In the genomic region with DNA sequence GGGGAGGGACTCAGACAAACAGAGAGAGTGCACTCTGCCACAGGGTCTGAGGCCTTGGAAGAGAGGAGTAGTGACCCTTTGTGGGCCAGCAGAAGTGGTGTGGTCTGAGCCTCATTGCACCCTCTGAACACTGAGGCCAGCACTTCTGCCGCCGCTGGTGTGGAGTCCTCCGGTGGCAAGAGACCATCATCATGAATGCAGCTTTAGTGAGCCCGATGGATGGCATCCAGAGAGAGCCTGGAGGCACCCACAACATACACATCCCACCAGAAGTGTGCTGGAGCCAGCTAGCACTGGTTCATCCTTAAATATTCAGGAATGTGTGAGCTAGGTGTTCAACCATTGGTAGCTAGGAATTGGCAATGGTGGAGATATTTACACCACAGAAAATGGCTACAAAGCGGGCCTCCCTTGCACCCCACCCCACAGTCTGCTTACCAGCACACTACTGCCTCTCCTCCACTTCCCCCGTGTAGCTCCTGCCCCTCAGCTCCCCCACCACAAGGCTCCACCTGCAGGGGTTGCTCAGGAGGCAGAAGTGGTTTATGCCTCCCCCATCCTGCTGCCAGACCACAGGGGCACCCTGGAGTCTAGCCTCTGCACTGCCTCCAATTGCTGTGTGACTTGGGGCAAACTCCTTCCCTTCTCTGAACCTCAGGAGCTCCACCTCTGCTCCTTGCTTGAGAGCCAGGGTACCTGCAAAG, we compare ENCODE assay signal across 20 cellular contexts. TPM values are rescaled to one million over a fixed set of nuclear protein-coding genes. Genes with fewer than 3 reads are reported as not detected.
DNase-seq lines count a peak whose midpoint lies in the region; ATAC-seq, FAIRE-seq and TF ChIP-seq lines count a peak whose summit lies in the region.
"Had no signal": no experiment of that assay in that cellular context is flagged by ENCODE, and none has a peak within 500 bp of the region (broad histone marks: within the 10 kb centered on the region; RNA-seq: fewer than 3 reads in every experiment).

No MANE protein-coding gene starts in this region.

- DNase-seq in HepG2 (ENCODE audit: low spot score) (no peak), right lobe of liver (no peak), M059J (ENCODE audit: low read depth) (peak; percentile 25), heart right ventricle (no peak), psoas muscle (no peak)
- peak; percentile 13 for DNase-seq in activated CD8-positive, alpha-beta T cell treated with anti-CD3 and anti-CD28 coated beads for 36 hours
- DNase-seq in activated naive CD4-positive, alpha-beta T cell treated with Interleukin-2 at 50 U/mL for 16 hours: no peak
- DNase-seq: AML-193; CD4-positive, alpha-beta memory T cell; DMS79 treated with DMSO at 0.1 percent for 48 hours; H7; NCI-H1417; NCI-H2029; NCI-H526; NK-92 treated with Interleukin-12 subunit alpha and Interleukin-12 subunit beta, amount 100 ng/mL, for 24 hours; OCI-M1; RPMI8226 had no signal

- WGBS in HepG2 (ENCODE audit: low lambda C conversion rate): 43% methylated on average over 6 of the region's 6 CpGs
- WGBS in right lobe of liver (ENCODE audit: insufficient coverage, low coverage, low lambda C conversion rate, missing lambda C conversion rate): 86% methylated on average over 5 of the region's 6 CpGs
- 86 to 87% methylated on average over 6 of the region's 6 CpGs for WGBS in heart right ventricle, 2 donors
- 80 to 83% (median 80%) methylated on average over 6 of the region's 6 CpGs for WGBS in psoas muscle, 3 donors

- intact Hi-C loops in HepG2 (cut with micrococcal nuclease; ENCODE audit: unreplicated experiment): no loop called here
- intact Hi-C loops in right lobe of liver (cut with DNase I): no loop called here
- intact Hi-C loops in activated CD8-positive, alpha-beta T cell treated with anti-CD3 and anti-CD28 coated beads for 36 hours (cut with micrococcal nuclease): no loop called here
- intact Hi-C loops in heart right ventricle (cut with DNase I): no loop called here
- intact Hi-C loops in psoas muscle (cut with DNase I): no loop called here

- peaks cover 3% of the 10 kb centered on the region for H3K27me3 Mint-ChIP-seq in activated CD8-positive, alpha-beta T cell treated with anti-CD3 and anti-CD28 coated beads for 36 hours

- ATAC-seq in HepG2 (no peak), right lobe of liver (no peak), heart right ventricle (no peak), psoas muscle (no peak)
- peak; percentile 38 for ATAC-seq in activated CD8-positive, alpha-beta T cell treated with anti-CD3 and anti-CD28 coated beads for 36 hours
- ATAC-seq: A549 had no signal

- H3K4me3 ChIP-seq in HepG2 (replicated peaks in 1 of 3; ENCODE audit: insufficient read depth in 1 of 3, low read depth in 2 of 3, low read length in 3 of 3): no peak overlapping the region
- H3K4me3 ChIP-seq in right lobe of liver: no peak overlapping the region
- no peak overlapping the region for H3K4me3 ChIP-seq in heart right ventricle
- no peak overlapping the region for H3K4me3 ChIP-seq in psoas muscle
- H3K4me3 ChIP-seq: A549, SJSA1 had no signal

- H3K9me3 ChIP-seq in HepG2 (ENCODE audit: low read length) (no peaks in the 10 kb centered on the region), right lobe of liver (no peaks in the 10 kb centered on the region), heart right ventricle (no peaks in the 10 kb centered on the region), psoas muscle (no peaks in the 10 kb centered on the region)
- H3K9me3 ChIP-seq: A549, SJSA1 had no signal

- no peak for TF ChIP-seq RAD21 in HepG2 (CRISPR knock-in tag; IDR thresholded peaks at IDR 0.05)

- no peak for TF ChIP-seq POLR2A in HepG2 (IDR thresholded peaks at IDR 0.05; ENCODE audit: insufficient read depth in 1 of 2, low read depth in 2 of 2, low read length in 2 of 2)
- no peak for TF ChIP-seq POLR2A in right lobe of liver (IDR thresholded peaks at IDR 0.05)

- no peak overlapping the region for H3K9ac ChIP-seq in HepG2 (ENCODE audit: insufficient read depth, low read depth, low read length)

- no peak overlapping the region for H3K4me3 Mint-ChIP-seq in activated CD8-positive, alpha-beta T cell treated with anti-CD3 and anti-CD28 coated beads for 36 hours
- H3K4me3 Mint-ChIP-seq: CD4-positive, alpha-beta memory T cell had no signal

- H3K27ac Mint-ChIP-seq in activated CD8-positive, alpha-beta T cell treated with anti-CD3 and anti-CD28 coated beads for 36 hours: no peak overlapping the region
- H3K27ac Mint-ChIP-seq: CD4-positive, alpha-beta memory T cell had no signal

- H3K36me3 ChIP-seq in HepG2 (replicated peaks in 1 of 2; ENCODE audit: control insufficient read depth in 1 of 2, insufficient read depth in 2 of 2, low read length in 2 of 2): no peaks in the 10 kb centered on the region
- no peaks in the 10 kb centered on the region for H3K36me3 ChIP-seq in right lobe of liver
- H3K36me3 ChIP-seq in heart right ventricle: no peaks in the 10 kb centered on the region
- no peaks in the 10 kb centered on the region for H3K36me3 ChIP-seq in psoas muscle (ENCODE audit: insufficient read depth in 1 of 2, low read depth in 1 of 2)

- H3K4me2 ChIP-seq in HepG2 (ENCODE audit: low read depth, low read length): no peak overlapping the region
- H3K4me2 ChIP-seq: A549 had no signal

- H3K9me3 Mint-ChIP-seq in activated CD8-positive, alpha-beta T cell treated with anti-CD3 and anti-CD28 coated beads for 36 hours: no peaks in the 10 kb centered on the region
- H3K9me3 Mint-ChIP-seq: CD4-positive, alpha-beta memory T cell had no signal

- H3K36me3 Mint-ChIP-seq in activated CD8-positive, alpha-beta T cell treated with anti-CD3 and anti-CD28 coated beads for 36 hours (ENCODE audit: low read depth): no peaks in the 10 kb centered on the region
- H3K36me3 Mint-ChIP-seq: CD4-positive, alpha-beta memory T cell had no signal

- H3K4me1 Mint-ChIP-seq in activated CD8-positive, alpha-beta T cell treated with anti-CD3 and anti-CD28 coated beads for 36 hours (ENCODE audit: low read depth): peaks cover 20% of the 10 kb centered on the region

- in situ Hi-C loops in HepG2 (cut with HindIII; ENCODE audit: extremely low pct_ligation_motif_present, low pct_unique_long_range_greater_than_20kb): no loop called here

- BruUV-seq in HepG2 (replicated peaks; lab: Mats Ljungman, UMichigan): no TSS peak

- FAIRE-seq in HepG2 (lab: Jason Lieb, UNC): no peak
- FAIRE-seq: A549, D721Med had no signal

- TF ChIP-seq CTCF in HepG2 (CRISPR knock-in tag; IDR thresholded peaks at IDR 0.05): no peak
- no peak for TF ChIP-seq CTCF in right lobe of liver (IDR thresholded peaks at IDR 0.05)
- no peak for TF ChIP-seq CTCF in activated CD8-positive, alpha-beta T cell treated with anti-CD3 and anti-CD28 coated beads for 36 hours (IDR thresholded peaks at IDR 0.05)
- no peak for TF ChIP-seq CTCF in heart right ventricle (IDR thresholded peaks at IDR 0.05)
- TF ChIP-seq CTCF in psoas muscle (IDR thresholded peaks at IDR 0.05): no peak

- H4K20me1 ChIP-seq in HepG2 (ENCODE audit: insufficient read depth, low read length): no peaks in the 10 kb centered on the region

- POLR2A ChIA-PET in HepG2 (lab: Yijun Ruan, JAX): no interaction called here
- POLR2A ChIA-PET in activated CD8-positive, alpha-beta T cell treated with anti-CD3 and anti-CD28 coated beads for 36 hours (lab: Charles Lee): interaction anchor here (0.7 kb wide), 1 partner anchor 183 kb away, joined by 3 read pairs; no protein-coding TSS in a partner anchor

- H2AFZ ChIP-seq in HepG2 (ENCODE audit: low read length): no peak overlapping the region

- no peaks in the 10 kb centered on the region for H3K79me2 ChIP-seq in HepG2 (ENCODE audit: insufficient read depth, low read length)

- TF ChIP-seq EP300 in HepG2 (IDR thresholded peaks at IDR 0.05; ENCODE audit: low read depth in 2 of 2, low read length in 2 of 2) (no peak), HepG2 (CRISPR knock-in tag; IDR thresholded peaks at IDR 0.05; ENCODE audit: borderline replicate concordance) (no peak)

- no peaks in the 10 kb centered on the region for H3K4me1 ChIP-seq in HepG2 (ENCODE audit: insufficient read depth, low read length)
- H3K4me1 ChIP-seq in right lobe of liver: no peaks in the 10 kb centered on the region
- H3K4me1 ChIP-seq in heart right ventricle: peaks cover 0 to 14% (median 3%) of the 10 kb centered on the region in 9 donors
- no peaks in the 10 kb centered on the region for H3K4me1 ChIP-seq in psoas muscle

- H3K27me3 ChIP-seq in HepG2 (ENCODE audit: control insufficient read depth in 1 of 2, insufficient read depth in 2 of 2, low read length in 2 of 2) (peaks cover 7 to 74% of the 10 kb centered on the region in 2 experiments; a peak in 3 of 5 replicates), right lobe of liver (no peaks in the 10 kb centered on the region), heart right ventricle (peaks cover 0 to 7% (median 0%) of the 10 kb centered on the region in 7 donors), psoas muscle (ENCODE audit: insufficient read depth in 3 of 3, low read length in 2 of 3) (no peaks in the 10 kb centered on the region)
- H3K27me3 ChIP-seq: SJSA1 had no signal

- CTCF ChIA-PET in HepG2 (lab: Yijun Ruan, JAX; ENCODE audit: low intra/inter-chr PET ratio, low total read pairs): no interaction called here
- CTCF ChIA-PET in activated CD8-positive, alpha-beta T cell treated with anti-CD3 and anti-CD28 coated beads for 36 hours (lab: Charles Lee): interaction anchor here (0.6 to 1.2 kb wide), 3 partner anchors 9 to 78 kb away, joined by 3 to 4 read pairs (median 4); no protein-coding TSS in a partner anchor

- no peak overlapping the region for H3K27ac ChIP-seq in HepG2 (ENCODE audit: extremely low read length, insufficient read depth, low read length)
- no peak overlapping the region for H3K27ac ChIP-seq in right lobe of liver
- H3K27ac ChIP-seq in heart right ventricle: no peak overlapping the region
- no peak overlapping the region for H3K27ac ChIP-seq in psoas muscle
- H3K27ac ChIP-seq: A549, SJSA1 had no signal

RNA-seq across cellular contexts. Expression of gene SLC6A7, which starts 16.4 kb away (rescaled TPM):
- not detected in 2 replicates for total RNA-seq in HepG2 (2016; rRNA removed; fragmentation: Illumina TruSeq; extraction: Trizol)
- total RNA-seq in HepG2 (2016; cell fraction: cytosol; rRNA removed; fragmentation: Illumina TruSeq; extraction: Trizol; ENCODE audit: low read depth): not detected in 2 replicates
- total RNA-seq in HepG2 (2016; cell fraction: insoluble cytoplasmic fraction; rRNA removed; fragmentation: Illumina TruSeq; extraction: Trizol): not detected in 2 replicates
- not detected in 2 replicates for total RNA-seq in HepG2 (2016; cell fraction: membrane; rRNA removed; fragmentation: Illumina TruSeq; extraction: Trizol)
- total RNA-seq in HepG2 (2016; cell fraction: nucleus; rRNA removed; fragmentation: Illumina TruSeq; extraction: Trizol): not detected in 2 replicates
- not detected in 2 replicates for polyA plus RNA-seq in HepG2 (2011; rRNA removed)
- not detected in 2 replicates for polyA plus RNA-seq in HepG2 (2011; cell fraction: cytosol; rRNA removed)
- polyA plus RNA-seq in HepG2 (2011; cell fraction: nucleus; rRNA removed): not detected in 2 replicates
- polyA plus RNA-seq in HepG2 (2012): not detected in 2 replicates
- not detected in 2 replicates for polyA plus RNA-seq in HepG2 (2016; cell fraction: cytosol; fragmentation: Illumina TruSeq; extraction: Trizol; ENCODE audit: low read depth)
- polyA plus RNA-seq in HepG2 (2016; cell fraction: insoluble cytoplasmic fraction; fragmentation: Illumina TruSeq; extraction: Trizol; ENCODE audit: low read depth): not detected in 2 replicates
- polyA plus RNA-seq in HepG2 (2016; cell fraction: membrane; fragmentation: Illumina TruSeq; extraction: Trizol; ENCODE audit: low read depth): not detected in 2 replicates
- polyA plus RNA-seq in HepG2 (2016; cell fraction: nucleus; fragmentation: Illumina TruSeq; extraction: Trizol; ENCODE audit: insufficient read depth, low read depth): not detected in 2 replicates
- 0.72 TPM in 1 of 2 replicates, not detected in the other for polyA minus RNA-seq in HepG2 (2011; rRNA and poly(A)+ RNA removed; ENCODE audit: low replicate concordance)
- polyA minus RNA-seq in HepG2 (2011; cell fraction: cytosol; rRNA and poly(A)+ RNA removed): not detected in 2 replicates
- polyA minus RNA-seq in HepG2 (2011; cell fraction: nucleus; rRNA and poly(A)+ RNA removed): not detected in 2 replicates
- not detected for total RNA-seq in right lobe of liver
- not detected in 2 replicates for total RNA-seq in M059J (2014; rRNA removed; shearing (Covaris generic))
- total RNA-seq in activated CD8-positive, alpha-beta T cell treated with anti-CD3 and anti-CD28 coated beads for 36 hours: not detected
- total RNA-seq in heart right ventricle: not detected
- polyA plus RNA-seq in heart right ventricle: not detected
- not detected for total RNA-seq in psoas muscle
- not detected for polyA plus RNA-seq in psoas muscle
- total RNA-seq: CD4-positive, alpha-beta memory T cell; H7; SJSA1 had no signal
- polyA plus RNA-seq: A549; CD4-positive, alpha-beta memory T cell had no signal

RNA-seq across cellular contexts. Expression of gene CDX1, which starts 39.6 kb away (rescaled TPM):
- not detected in 2 replicates for total RNA-seq in HepG2 (2016; rRNA removed; fragmentation: Illumina TruSeq; extraction: Trizol)
- not detected in 2 replicates for total RNA-seq in HepG2 (2016; cell fraction: cytosol; rRNA removed; fragmentation: Illumina TruSeq; extraction: Trizol; ENCODE audit: low read depth)
- not detected in 2 replicates for total RNA-seq in HepG2 (2016; cell fraction: insoluble cytoplasmic fraction; rRNA removed; fragmentation: Illumina TruSeq; extraction: Trizol)
- total RNA-seq in HepG2 (2016; cell fraction: membrane; rRNA removed; fragmentation: Illumina TruSeq; extraction: Trizol): not detected in 2 replicates
- total RNA-seq in HepG2 (2016; cell fraction: nucleus; rRNA removed; fragmentation: Illumina TruSeq; extraction: Trizol): not detected in 2 replicates
- polyA plus RNA-seq in HepG2 (2011; rRNA removed): 0.05 TPM in 1 of 2 replicates, not detected in the other
- not detected in 2 replicates for polyA plus RNA-seq in HepG2 (2011; cell fraction: cytosol; rRNA removed)
- polyA plus RNA-seq in HepG2 (2011; cell fraction: nucleus; rRNA removed): not detected in 2 replicates
- not detected in 2 replicates for polyA plus RNA-seq in HepG2 (2012)
- polyA plus RNA-seq in HepG2 (2016; cell fraction: cytosol; fragmentation: Illumina TruSeq; extraction: Trizol; ENCODE audit: low read depth): not detected in 2 replicates
- polyA plus RNA-seq in HepG2 (2016; cell fraction: insoluble cytoplasmic fraction; fragmentation: Illumina TruSeq; extraction: Trizol; ENCODE audit: low read depth): not detected in 2 replicates
- not detected in 2 replicates for polyA plus RNA-seq in HepG2 (2016; cell fraction: membrane; fragmentation: Illumina TruSeq; extraction: Trizol; ENCODE audit: low read depth)
- polyA plus RNA-seq in HepG2 (2016; cell fraction: nucleus; fragmentation: Illumina TruSeq; extraction: Trizol; ENCODE audit: insufficient read depth, low read depth): not detected in 2 replicates
- polyA minus RNA-seq in HepG2 (2011; rRNA and poly(A)+ RNA removed; ENCODE audit: low replicate concordance): not detected in 2 replicates
- polyA minus RNA-seq in HepG2 (2011; cell fraction: cytosol; rRNA and poly(A)+ RNA removed): not detected in 2 replicates
- not detected in 2 replicates for polyA minus RNA-seq in HepG2 (2011; cell fraction: nucleus; rRNA and poly(A)+ RNA removed)
- total RNA-seq in right lobe of liver: not detected
- total RNA-seq in M059J (2014; rRNA removed; shearing (Covaris generic)): not detected in 2 replicates
- total RNA-seq in activated CD8-positive, alpha-beta T cell treated with anti-CD3 and anti-CD28 coated beads for 36 hours: not detected
- total RNA-seq in heart right ventricle: under 1 TPM in 1 of 10 donors, not detected in 9; 0.32 TPM
- under 1 TPM in 1 of 2 donors, not detected in 1; 0.13 TPM for polyA plus RNA-seq in heart right ventricle
- not detected for total RNA-seq in psoas muscle
- under 1 TPM in 2 of 3 donors, not detected in 1; 0.06 to 0.08 TPM for polyA plus RNA-seq in psoas muscle
- total RNA-seq: CD4-positive, alpha-beta memory T cell had no signal
- polyA plus RNA-seq: A549; CD4-positive, alpha-beta memory T cell had no signal

RNA-seq across cellular contexts. Expression of gene PDGFRB, which starts 50.6 kb away (rescaled TPM):
- total RNA-seq in HepG2 (2016; rRNA removed; fragmentation: Illumina TruSeq; extraction: Trizol) (1.5 and 4.0 TPM in 2 replicates), right lobe of liver (10 to 100 TPM in 2 of 6 experiments, 1 to 10 TPM in 4; 6.8 to 19.5 (median 9.4) TPM), heart right ventricle (100 to 1,000 TPM in 1 of 10 donors, 10 to 100 TPM in 9; 15.5 to 101 (median 35.9) TPM), psoas muscle (10 to 100 TPM; 34.0 to 56.0 (median 39.1) TPM)
- total RNA-seq in HepG2 (2016; cell fraction: cytosol; rRNA removed; fragmentation: Illumina TruSeq; extraction: Trizol; ENCODE audit: low read depth): 1.3 and 1.5 TPM in 2 replicates
- total RNA-seq in HepG2 (2016; cell fraction: insoluble cytoplasmic fraction; rRNA removed; fragmentation: Illumina TruSeq; extraction: Trizol): 2.3 and 5.0 TPM in 2 replicates
- total RNA-seq in HepG2 (2016; cell fraction: membrane; rRNA removed; fragmentation: Illumina TruSeq; extraction: Trizol): 2.2 and 3.9 TPM in 2 replicates
- 3.0 and 4.6 TPM in 2 replicates for total RNA-seq in HepG2 (2016; cell fraction: nucleus; rRNA removed; fragmentation: Illumina TruSeq; extraction: Trizol)
- polyA plus RNA-seq in HepG2 (2011; rRNA removed) (15.3 and 21.0 TPM in 2 replicates), heart right ventricle (10 to 100 TPM; 49.1 to 54.3 TPM), psoas muscle (10 to 100 TPM; 14.6 to 19.9 (median 19.2) TPM)
- 8.7 and 14.4 TPM in 2 replicates for polyA plus RNA-seq in HepG2 (2011; cell fraction: cytosol; rRNA removed)
- 26.2 and 40.5 TPM in 2 replicates for polyA plus RNA-seq in HepG2 (2011; cell fraction: nucleus; rRNA removed)
- polyA plus RNA-seq in HepG2 (2012): 6.3 and 14.3 TPM in 2 replicates
- 0.71 and 1.4 TPM in 2 replicates for polyA plus RNA-seq in HepG2 (2016; cell fraction: cytosol; fragmentation: Illumina TruSeq; extraction: Trizol; ENCODE audit: low read depth)
- 1.6 TPM in 2 replicates for polyA plus RNA-seq in HepG2 (2016; cell fraction: insoluble cytoplasmic fraction; fragmentation: Illumina TruSeq; extraction: Trizol; ENCODE audit: low read depth)
- polyA plus RNA-seq in HepG2 (2016; cell fraction: membrane; fragmentation: Illumina TruSeq; extraction: Trizol; ENCODE audit: low read depth): 1.5 and 1.7 TPM in 2 replicates
- polyA plus RNA-seq in HepG2 (2016; cell fraction: nucleus; fragmentation: Illumina TruSeq; extraction: Trizol; ENCODE audit: insufficient read depth, low read depth): 3.9 TPM in 2 replicates
- 9.0 and 60.1 TPM in 2 replicates for polyA minus RNA-seq in HepG2 (2011; rRNA and poly(A)+ RNA removed; ENCODE audit: low replicate concordance)
- 6.6 and 10.6 TPM in 2 replicates for polyA minus RNA-seq in HepG2 (2011; cell fraction: cytosol; rRNA and poly(A)+ RNA removed)
- polyA minus RNA-seq in HepG2 (2011; cell fraction: nucleus; rRNA and poly(A)+ RNA removed): 24.5 and 47.1 TPM in 2 replicates
- 23.5 and 44.4 TPM in 2 replicates for total RNA-seq in M059J (2014; rRNA removed; shearing (Covaris generic))
- total RNA-seq in activated CD8-positive, alpha-beta T cell treated with anti-CD3 and anti-CD28 coated beads for 36 hours: under 1 TPM; 0.58 to 0.74 TPM
- total RNA-seq: CD4-positive, alpha-beta memory T cell had no signal
- polyA plus RNA-seq: CD4-positive, alpha-beta memory T cell had no signal

Comparison
In these comparisons a context has a peak if more than half of its experiments do, and no peak if none do; other contexts are left out.
1. DNase-seq: peak in M059J (single experiment) and activated CD8-positive, alpha-beta T cell treated with anti-CD3 and anti-CD28 coated beads for 36 hours (single experiment); none in HepG2 (single experiment), right lobe of liver (0 of 3), activated naive CD4-positive, alpha-beta T cell treated with Interleukin-2 at 50 U/mL for 16 hours (single experiment), heart right ventricle (0 of 2) and psoas muscle (0 of 2).